7 cellular contexts compared by ENCODE assay signal in genomic region chr12:52023182-52023975, GRCh38. TPM values are rescaled to one million over a fixed set of nuclear protein-coding genes. Genes with fewer than 3 reads are reported as not detected.
DNase-seq lines count a peak whose midpoint lies in the region; ATAC-seq and TF ChIP-seq lines count a peak whose summit lies in the region.

No MANE protein-coding gene starts in this region.

- intact Hi-C loops in Panc1 (cut with micrococcal nuclease; ENCODE audit: unreplicated experiment) = no loop called here

- H3K27me3 Mint-ChIP-seq in nephron progenitor cell (ENCODE audit: low read depth, poor library complexity) = peaks cover 50% of the 10 kb centered on the region
- H3K27me3 Mint-ChIP-seq in stimulated activated naive CD8-positive, alpha-beta T cell treated with anti-CD3 and anti-CD28 coated beads, Interleukin-15, Interleukin-2, amounts not matched to agents 100 ng/mL and 50 ng/mL, for 24 hours = no peaks in the 10 kb centered on the region

- H3K27ac Mint-ChIP-seq in nephron progenitor cell = no peak overlapping the region
- H3K27ac Mint-ChIP-seq in stimulated activated naive CD8-positive, alpha-beta T cell treated with anti-CD3 and anti-CD28 coated beads, Interleukin-15, Interleukin-2, amounts not matched to agents 100 ng/mL and 50 ng/mL, for 24 hours = peak overlapping the region; percentile 92

- no peaks in the 10 kb centered on the region for H3K36me3 ChIP-seq in HUES64 (ENCODE audit: insufficient read depth, low read length)
- H3K36me3 ChIP-seq in Panc1 (ENCODE audit: control insufficient read depth, insufficient read depth, low read length) = no peaks in the 10 kb centered on the region

- H3K4me1 Mint-ChIP-seq in nephron progenitor cell = peaks cover 62% of the 10 kb centered on the region
- H3K4me1 Mint-ChIP-seq in stimulated activated naive CD8-positive, alpha-beta T cell treated with anti-CD3 and anti-CD28 coated beads, Interleukin-15, Interleukin-2, amounts not matched to agents 100 ng/mL and 50 ng/mL, for 24 hours (ENCODE audit: low read depth) = peaks cover 58% of the 10 kb centered on the region

- CTCF ChIA-PET in Panc1 (lab: Charles Lee) = interaction anchor here (0.6 to 5.8 kb wide), 9 partner anchors 9 to 625 kb away, joined by 3 to 62 read pairs (median 7); no protein-coding TSS in a partner anchor

- BruUV-seq in Panc1 (replicated peaks; lab: Mats Ljungman, UMichigan) = no TSS peak

- DNase-seq in Panc1 (ENCODE audit: low read depth, low spot score) = no peak
- peak; percentile 85 to 92 for DNase-seq in activated T-helper 1 cell treated with anti-CD3 and anti-CD28 coated beads, Interleukin-2, amount 50 U/mL, for 16 hours (ENCODE audit: low read depth in 1 of 2, low spot score in 1 of 2)
- DNase-seq in fibroblast of pulmonary artery (ENCODE audit: low read depth) = peak; percentile 71
- peak; percentile 97 for DNase-seq in nephron progenitor cell

- H3K4me3 ChIP-seq in HUES64 (ENCODE audit: low read length) (peak overlapping the region; percentile 59), Panc1 (ENCODE audit: low read depth in 2 of 2, low read length in 2 of 2) (peak overlapping the region; percentile 52 to 73), fibroblast of pulmonary artery (replicated peaks; ENCODE audit: low read depth, low read length) (peak overlapping the region; percentile 50)

- H3K9me3 ChIP-seq in HUES64 (ENCODE audit: insufficient read depth, low read depth, low read length) = no peaks in the 10 kb centered on the region
- no peaks in the 10 kb centered on the region for H3K9me3 ChIP-seq in Panc1 (ENCODE audit: control insufficient read depth, insufficient read depth, low read depth, low read length)

- H3K4me1 ChIP-seq in HUES64 (ENCODE audit: insufficient read depth, low read length) (peaks cover 4% of the 10 kb centered on the region; the same call in 1 of the 2 replicates), Panc1 (ENCODE audit: control insufficient read depth, insufficient read depth, low read length) (peaks cover 6% of the 10 kb centered on the region)

- WGBS in HUES64 = under 1% methylated on average over 70 of the region's 70 CpGs

- TF ChIP-seq CTCF in Panc1 (IDR thresholded peaks at IDR 0.05) = peak; percentile 99
- peak; percentile 59 for TF ChIP-seq CTCF in fibroblast of pulmonary artery (IDR thresholded peaks at IDR 0.05; ENCODE audit: low read length, missing control alignments)
- peak; percentile 89 for TF ChIP-seq CTCF in nephron progenitor cell (IDR thresholded peaks at IDR 0.05)

- ATAC-seq in GM18502 (IDR thresholded peaks at IDR 0.05; ENCODE audit: poor library complexity, unreplicated experiment) = peak; percentile 51
- ATAC-seq in Panc1 = peak; percentile 81

- H3K27me3 ChIP-seq in HUES64 (ENCODE audit: insufficient read depth, low read length) (peaks cover 41% of the 10 kb centered on the region), Panc1 (ENCODE audit: control insufficient read depth, insufficient read depth, low read length) (no peaks in the 10 kb centered on the region)

- no peak overlapping the region for H3K9ac ChIP-seq in HUES64 (ENCODE audit: low read depth, low read length)

- in situ Hi-C loops in Panc1 (cut with HindIII; ENCODE audit: low pct_unique_long_range_greater_than_20kb, low sequenced_read_pairs) = no loop called here

- H3K9me3 Mint-ChIP-seq in nephron progenitor cell = no peaks in the 10 kb centered on the region
- H3K9me3 Mint-ChIP-seq in stimulated activated naive CD8-positive, alpha-beta T cell treated with anti-CD3 and anti-CD28 coated beads, Interleukin-15, Interleukin-2, amounts not matched to agents 100 ng/mL and 50 ng/mL, for 24 hours = no peaks in the 10 kb centered on the region

- no peak overlapping the region for H3K27ac ChIP-seq in HUES64 (ENCODE audit: low read depth, low read length)
- H3K27ac ChIP-seq in Panc1 (ENCODE audit: low read length) = peak overlapping the region; percentile 57; the same call in 1 of the 2 replicates

- H3K4me3 Mint-ChIP-seq in nephron progenitor cell = peak overlapping the region; percentile 78
- H3K4me3 Mint-ChIP-seq in stimulated activated naive CD8-positive, alpha-beta T cell treated with anti-CD3 and anti-CD28 coated beads, Interleukin-15, Interleukin-2, amounts not matched to agents 100 ng/mL and 50 ng/mL, for 24 hours = peak overlapping the region; percentile 77

- POLR2A ChIA-PET in Panc1 (lab: Charles Lee) = interaction anchor here (0.6 to 1.0 kb wide), 5 partner anchors 16 to 1298 kb away, joined by 3 to 15 read pairs (median 4); no protein-coding TSS in a partner anchor

- no peaks in the 10 kb centered on the region for H3K36me3 Mint-ChIP-seq in nephron progenitor cell (ENCODE audit: low read depth)
- no peaks in the 10 kb centered on the region for H3K36me3 Mint-ChIP-seq in stimulated activated naive CD8-positive, alpha-beta T cell treated with anti-CD3 and anti-CD28 coated beads, Interleukin-15, Interleukin-2, amounts not matched to agents 100 ng/mL and 50 ng/mL, for 24 hours (ENCODE audit: low read depth)

RNA-seq across cellular contexts. Expression of gene TAMALIN, which starts 16.6 kb away (rescaled TPM):
- polyA plus RNA-seq in HUES64 (2013, experiment 1 of 2) = 3.0 TPM
- 3.4 TPM for polyA plus RNA-seq in HUES64 (2013, experiment 2 of 2)
- total RNA-seq in Panc1 (2021; ENCODE audit: unreplicated experiment) = 0.82 TPM
- polyA plus RNA-seq in Panc1 (2012; ENCODE audit: insufficient read length) = 0.59 TPM

RNA-seq across cellular contexts. Expression of gene NR4A1, which starts 27.9 kb away (rescaled TPM):
- 10.8 TPM for polyA plus RNA-seq in HUES64 (2013, experiment 1 of 2)
- 15.4 TPM for polyA plus RNA-seq in HUES64 (2013, experiment 2 of 2)
- total RNA-seq in Panc1 (2021; ENCODE audit: unreplicated experiment) = 2.0 TPM
- 5.5 TPM for polyA plus RNA-seq in Panc1 (2012; ENCODE audit: insufficient read length)

RNA-seq across cellular contexts. Expression of gene ATG101, which starts 46.4 kb away (rescaled TPM):
- polyA plus RNA-seq in HUES64 (2013, experiment 1 of 2) = 25.8 TPM
- polyA plus RNA-seq in HUES64 (2013, experiment 2 of 2) = 27.5 TPM
- total RNA-seq in Panc1 (2021; ENCODE audit: unreplicated experiment) = 64.9 TPM
- 104 TPM for polyA plus RNA-seq in Panc1 (2012; ENCODE audit: insufficient read length)

RNA-seq across cellular contexts. Expression of gene SMIM41, which starts 56.1 kb away (rescaled TPM):
- polyA plus RNA-seq in HUES64 (2013, experiment 1 of 2) = not detected
- not detected for polyA plus RNA-seq in HUES64 (2013, experiment 2 of 2)
- not detected for total RNA-seq in Panc1 (2021; ENCODE audit: unreplicated experiment)
- not detected for polyA plus RNA-seq in Panc1 (2012; ENCODE audit: insufficient read length)
